ENCODE assay signal across 8 cellular contexts in the genomic region with DNA sequence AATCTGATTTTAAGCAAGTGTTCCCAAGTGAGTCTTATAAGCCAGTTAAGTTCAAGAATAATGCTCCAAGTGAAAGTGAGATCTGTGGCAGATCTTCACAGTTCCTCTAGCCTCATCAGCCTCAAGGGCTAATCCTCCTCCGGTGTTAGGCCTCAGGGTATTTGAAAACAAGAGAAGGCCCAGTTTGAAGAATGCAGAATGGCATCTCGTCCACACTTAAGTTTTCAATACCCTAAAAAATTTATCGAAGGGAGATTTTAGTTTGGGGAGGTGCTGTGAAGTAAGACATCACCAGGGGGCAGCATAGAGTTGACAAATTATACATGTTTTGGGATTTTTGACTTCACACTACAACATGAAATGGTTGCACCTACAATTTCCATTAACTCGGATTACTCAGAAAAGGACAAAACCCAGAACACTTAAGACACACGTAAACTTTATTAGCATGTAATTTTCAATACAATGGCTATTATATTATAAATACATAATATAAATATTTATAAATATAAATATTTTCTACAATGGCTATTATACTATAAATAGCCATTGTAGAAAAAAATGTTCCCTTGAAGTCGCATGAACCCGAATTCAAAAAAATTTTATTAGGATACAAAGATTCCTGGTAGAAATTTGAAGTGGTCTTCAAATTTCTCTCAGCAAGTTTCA. TPM values are rescaled to one million over a fixed set of nuclear protein-coding genes. Genes with fewer than 3 reads are reported as not detected.
DNase-seq lines count a peak whose midpoint lies in the region; ATAC-seq and TF ChIP-seq lines count a peak whose summit lies in the region.

No MANE protein-coding gene starts in this region.

- H3K27ac Mint-ChIP-seq in Caco-2 (ENCODE audit: unreplicated experiment), result no peak overlapping the region

- no peak overlapping the region for H3K4me3 ChIP-seq in Caco-2 (ENCODE audit: low read depth, low read length)
- peak overlapping the region; percentile 62 for H3K4me3 ChIP-seq in SK-N-MC
- H3K4me3 ChIP-seq in cardiac fibroblast (replicated peaks in 1 of 2; ENCODE audit: low read depth in 2 of 2, low read length in 2 of 2), result no peak overlapping the region
- no peak overlapping the region for H3K4me3 ChIP-seq in tibial artery

- peaks cover 8% of the 10 kb centered on the region for H3K4me1 Mint-ChIP-seq in Caco-2 (ENCODE audit: low read depth, unreplicated experiment)

- H3K27me3 ChIP-seq in Caco-2 (replicated peaks; ENCODE audit: control insufficient read depth, insufficient read depth, low read length), result no peaks in the 10 kb centered on the region
- peaks cover 0 to 60% of the 10 kb centered on the region in 2 donors for H3K27me3 ChIP-seq in tibial artery

- intact Hi-C loops in Caco-2 (cut with micrococcal nuclease; ENCODE audit: unreplicated experiment) (loop anchor here (1.0 to 10.0 kb wide), 4 partner anchors 82 to 247 kb away; no protein-coding TSS in a partner anchor), tibial artery (cut with DNase I; ENCODE audit: low total_unique reads) (no loop called here)

- H3K9ac ChIP-seq in SK-N-MC (ENCODE audit: insufficient read length), result no peak overlapping the region

- H3K27me3 Mint-ChIP-seq in Caco-2 (ENCODE audit: insufficient read depth, unreplicated experiment), result peaks cover 7% of the 10 kb centered on the region

- ATAC-seq in GM18870 (IDR thresholded peaks at IDR 0.05; ENCODE audit: unreplicated experiment) (peak; percentile 35), HG03565 (IDR thresholded peaks at IDR 0.05; ENCODE audit: unreplicated experiment) (peak; percentile 15)

- BruUV-seq in Caco-2 (replicated peaks; lab: Mats Ljungman, UMichigan), result no TSS peak

- H3K27ac ChIP-seq in SK-N-MC, result no peak overlapping the region
- no peak overlapping the region for H3K27ac ChIP-seq in tibial artery

- H3K4me3 Mint-ChIP-seq in Caco-2 (ENCODE audit: unreplicated experiment), result peak overlapping the region; percentile 41

- no peaks in the 10 kb centered on the region for H3K36me3 Mint-ChIP-seq in Caco-2 (ENCODE audit: insufficient read depth, unreplicated experiment)

- POLR2A ChIA-PET in Caco-2 (lab: Charles Lee), result no interaction called here

- DNase-seq in Caco-2 (peak in 1 of 2 experiments; percentile 46), SK-N-MC (ENCODE audit: low read depth, low spot score) (no peak), cardiac fibroblast (ENCODE audit: low read depth in 2 of 2) (peak; percentile 59 to 61), medulla oblongata (ENCODE audit: extremely low spot score) (peak; percentile 56), tibial artery (no peak), amniotic stem cell (lab: John Stamatoyannopoulos, UW) (no peak)

- peaks cover 4% of the 10 kb centered on the region; the same call in 1 of the 2 replicates for H3K4me1 ChIP-seq in Caco-2
- peaks cover 0 to 22% (median 18%) of the 10 kb centered on the region in 4 donors for H3K4me1 ChIP-seq in tibial artery

- TF ChIP-seq CTCF in Caco-2 (IDR thresholded peaks at IDR 0.05; ENCODE audit: insufficient read depth in 1 of 2, low read depth in 1 of 2, low read length in 1 of 2, severe bottlenecking in 1 of 2, unreplicated experiment in 1 of 2), result peak; percentile 76 to 82
- TF ChIP-seq CTCF in cardiac fibroblast (IDR thresholded peaks at IDR 0.05; ENCODE audit: low read depth, low read length), result peak; percentile 75
- TF ChIP-seq CTCF in tibial artery (IDR thresholded peaks at IDR 0.05), result peak; percentile 55 to 72

- no peaks in the 10 kb centered on the region for H3K9me3 Mint-ChIP-seq in Caco-2 (ENCODE audit: unreplicated experiment)

- no peaks in the 10 kb centered on the region for H3K36me3 ChIP-seq in Caco-2 (ENCODE audit: control insufficient read depth, insufficient read depth, low read length)
- no peaks in the 10 kb centered on the region for H3K36me3 ChIP-seq in SK-N-MC (ENCODE audit: insufficient read depth, low read length)
- H3K36me3 ChIP-seq in tibial artery, result no peaks in the 10 kb centered on the region

- H3K9me3 ChIP-seq in Caco-2, result no peaks in the 10 kb centered on the region
- no peaks in the 10 kb centered on the region for H3K9me3 ChIP-seq in SK-N-MC (ENCODE audit: low read depth, low read length)
- H3K9me3 ChIP-seq in tibial artery, result no peaks in the 10 kb centered on the region

- CTCF ChIA-PET in Caco-2 (lab: Charles Lee), result interaction anchor here (0.6 to 5.9 kb wide), 9 partner anchors 9 to 247 kb away, joined by 3 to 125 read pairs (median 4); no protein-coding TSS in a partner anchor

RNA-seq across cellular contexts. Expression of a gene that starts 2.3 kb away (rescaled TPM):
- total RNA-seq in Caco-2 (2022), result 0.27 and 0.28 TPM in 2 replicates

RNA-seq across cellular contexts. Expression of a gene that starts 45.2 kb away (rescaled TPM):
- 0.95 and 2.5 TPM in 2 replicates for total RNA-seq in Caco-2 (2022)

Comparison
In these comparisons a context has a peak if more than half of its experiments do, and no peak if none do; other contexts are left out.
1. DNase-seq: peak in cardiac fibroblast (2 of 2) and medulla oblongata (single experiment); none in SK-N-MC (single experiment), tibial artery (0 of 2) and amniotic stem cell (single experiment).
2. Peak in every context shown above with its lines, with median percentiles within 50 percentile points of each other: CTCF ChIP-seq.